In the genomic region with DNA sequence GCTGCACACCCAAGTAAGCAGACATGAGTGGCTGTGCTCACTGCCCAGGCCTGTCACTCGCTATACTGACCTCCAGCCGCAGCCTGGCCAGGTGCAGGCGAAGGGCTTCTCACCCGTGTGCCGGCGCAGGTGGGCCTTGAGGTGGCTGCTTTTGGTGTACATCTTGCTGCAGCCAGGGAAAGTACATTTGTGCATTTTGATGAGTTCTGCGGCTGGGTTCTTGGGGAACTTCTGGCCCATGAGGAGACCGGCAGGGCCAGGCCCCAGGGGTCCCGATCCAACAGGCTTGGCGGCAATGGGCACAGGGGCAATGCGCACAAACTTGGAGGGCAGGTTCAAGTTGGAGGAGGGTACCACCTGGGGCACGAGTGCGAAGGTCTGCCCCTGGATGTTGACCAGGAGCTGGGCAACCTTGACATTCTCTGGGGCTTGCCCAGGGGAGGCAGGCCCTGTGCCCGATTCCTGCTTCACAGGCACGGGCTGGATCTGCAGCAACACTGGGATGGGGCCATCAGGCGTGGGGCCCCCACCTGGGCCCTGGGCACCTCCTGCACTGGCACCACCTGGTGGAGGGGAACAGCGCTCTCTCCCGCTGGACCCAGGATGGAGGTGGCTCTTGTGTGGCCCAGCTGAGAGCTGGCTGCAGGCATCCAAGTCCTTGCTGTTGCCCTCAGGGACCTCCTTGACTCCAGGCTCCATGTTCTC, we compare ENCODE assay signal across 20 cellular contexts. TPM values are rescaled to one million over a fixed set of nuclear protein-coding genes. Genes with fewer than 3 reads are reported as not detected.
DNase-seq lines count a peak whose midpoint lies in the region; ATAC-seq and TF ChIP-seq lines count a peak whose summit lies in the region.
"Had no signal": no experiment of that assay in that cellular context is flagged by ENCODE, and none has a peak within 500 bp of the region (broad histone marks: within the 10 kb centered on the region; RNA-seq: fewer than 3 reads in every experiment).

No MANE protein-coding gene starts in this region.

- intact Hi-C loops in testis (cut with DNase I; ENCODE audit: low total_unique reads): no loop called here

- DNase-seq in activated CD4-positive, CD25-positive, alpha-beta regulatory T cell treated with anti-CD3 and anti-CD28 coated beads, Interleukin-2, amount 50 U/mL, for 72 hours: peak; percentile 15
- no peak for DNase-seq in activated CD4-positive, CD25-positive, alpha-beta regulatory T cell (lab: John Stamatoyannopoulos, UW)
- DNase-seq in WERI-Rb-1: peak; percentile 2
- DNase-seq in left lobe of liver (ENCODE audit: low spot score): peak; percentile 58
- DNase-seq in testis: peak; percentile 7
- no peak for DNase-seq in putamen (ENCODE audit: low spot score)
- DNase-seq in NCI-H1105 treated with DMSO at 0.1 percent for 48 hours (lab: John Stamatoyannopoulos, UW): no peak
- DNase-seq in coronary artery (ENCODE audit: low spot score): no peak
- DNase-seq: activated CD4-positive, alpha-beta T cell treated with anti-CD3 and anti-CD28 coated beads, Interleukin-2, amount 10 ng/mL, durations not matched to agents 7 days and 5 days; brain microvascular endothelial cell; CD8-positive, alpha-beta memory T cell; effector memory CD4-positive, alpha-beta T cell; foreskin melanocyte; GM23248; NCI-H510A treated with DMSO at 0.1 percent for 48 hours; stimulated activated naive CD4-positive, alpha-beta T cell treated with Interleukin-2 at 50 U/mL for 16 hours had no signal

- H3K27ac ChIP-seq in WERI-Rb-1 (no peak overlapping the region), testis (no peak overlapping the region), coronary artery (peak overlapping the region in 1 of 2 donors; percentile 100)
- H3K27ac ChIP-seq: brain microvascular endothelial cell, GM23248, RWPE1 had no signal

- WGBS in testis, 2 donors: 93 to 95% methylated on average over 8 to 18 of the region's 18 CpGs

- H3K9me3 ChIP-seq in WERI-Rb-1 (ENCODE audit: severe bottlenecking): no peaks in the 10 kb centered on the region
- H3K9me3 ChIP-seq in testis: no peaks in the 10 kb centered on the region

- no peak overlapping the region for H3K4me3 ChIP-seq in WERI-Rb-1 (ENCODE audit: low read depth, low read length)
- H3K4me3 ChIP-seq in testis: no peak overlapping the region
- H3K4me3 ChIP-seq in coronary artery: no peak overlapping the region
- H3K4me3 ChIP-seq: GM23248 had no signal

- TF ChIP-seq POLR2A in testis (IDR thresholded peaks at IDR 0.05): no peak

- no peak for ATAC-seq in left lobe of liver

- peak; percentile 41 for TF ChIP-seq CTCF in WERI-Rb-1 (IDR thresholded peaks at IDR 0.05; ENCODE audit: low read depth, low read length)
- TF ChIP-seq CTCF in testis (IDR thresholded peaks at IDR 0.05): no peak
- no peak for TF ChIP-seq CTCF in coronary artery (IDR thresholded peaks at IDR 0.05)

- peaks cover 39% of the 10 kb centered on the region for H3K4me1 ChIP-seq in testis

- H3K36me3 ChIP-seq in WERI-Rb-1 (no peaks in the 10 kb centered on the region), testis (ENCODE audit: low read depth, missing control alignments) (no peaks in the 10 kb centered on the region)
- H3K36me3 ChIP-seq: brain microvascular endothelial cell had no signal

- H3K27me3 ChIP-seq in WERI-Rb-1 (ENCODE audit: insufficient read depth, low read depth, severe bottlenecking) (no peaks in the 10 kb centered on the region), testis (no peaks in the 10 kb centered on the region)
- H3K27me3 ChIP-seq: brain microvascular endothelial cell had no signal

RNA-seq across cellular contexts. Expression of gene KLF15, which starts 5.3 kb away (rescaled TPM):
- total RNA-seq in left lobe of liver (105 TPM), testis (10 to 100 TPM; 32.0 to 36.1 TPM)
- polyA plus RNA-seq in testis (ENCODE audit: insufficient read depth, low read depth, low replicate concordance): 8.5 TPM
- total RNA-seq: activated CD4-positive, alpha-beta T cell treated with anti-CD3 and anti-CD28 coated beads, Interleukin-2, amount 10 ng/mL, durations not matched to agents 7 days and 5 days had no signal
- polyA plus RNA-seq: CD8-positive, alpha-beta memory T cell had no signal

RNA-seq across cellular contexts. Expression of gene CFAP100, which starts 42.8 kb away (rescaled TPM):
- not detected for total RNA-seq in left lobe of liver
- 10 to 100 TPM; 21.4 to 56.2 TPM for total RNA-seq in testis
- 74.2 TPM for polyA plus RNA-seq in testis (ENCODE audit: insufficient read depth, low read depth, low replicate concordance)
- total RNA-seq: activated CD4-positive, alpha-beta T cell treated with anti-CD3 and anti-CD28 coated beads, Interleukin-2, amount 10 ng/mL, durations not matched to agents 7 days and 5 days; activated T-helper 2 cell treated with anti-CD3 and anti-CD28 coated beads, Interferon-gamma antibody, Interleukin-2, Interleukin-4, amounts not matched to agents 10 μg/mL and 5 μg/mL and 100 μg/mL, durations not matched to agents 14 hours and 24 hours and 36 hours; CD8-positive, alpha-beta memory T cell; G401; GM23248; renal cortical epithelial cell had no signal
- polyA plus RNA-seq: CD8-positive, alpha-beta memory T cell; GM23248 had no signal

Comparison
In these comparisons a context has a peak if more than half of its experiments do, and no peak if none do; other contexts are left out.
1. DNase-seq: peak in activated CD4-positive, CD25-positive, alpha-beta regulatory T cell treated with anti-CD3 and anti-CD28 coated beads, Interleukin-2, amount 50 U/mL, for 72 hours (single experiment), WERI-Rb-1 (single experiment), left lobe of liver (single experiment) and testis (single experiment); none in activated CD4-positive, CD25-positive, alpha-beta regulatory T cell (0 of 4), putamen (single experiment), NCI-H1105 treated with DMSO at 0.1 percent for 48 hours (single experiment) and coronary artery (single experiment).
2. RNA of gene CFAP100, which starts 42.8 kb away (total RNA-seq): 21.4 to 56.2 TPM in testis; not detected in left lobe of liver (single experiment); every median in the first group is over 10 times any median in the second.